Comparison of ENCODE assay signal across 8 cellular contexts in genomic region chr9:123267481-123268239, GRCh38. TPM values are rescaled to one million over a fixed set of nuclear protein-coding genes. Genes with fewer than 3 reads are reported as not detected.
A peak's percentile ranks its signal among the peaks of the same experiment; 100 is the strongest.
DNase-seq lines count a peak whose midpoint lies in the region; ATAC-seq and TF ChIP-seq lines count a peak whose summit lies in the region.

No MANE protein-coding gene starts in this region.

- intact Hi-C loops in naive thymus-derived CD4-positive, alpha-beta T cell (cut with micrococcal nuclease): loop anchor here (1.0 to 10.0 kb wide), 17 partner anchors 38 to 1585 kb away; partner anchors contain the start of genes PDCL (in 2 of the 2), RC3H2 (in 2 of the 2), DENND1A (in 1 of the 2) and PSMB7 (in 1 of the 2)

- H3K27ac ChIP-seq in HEK293 (ENCODE audit: extremely low read depth, low read depth, low read length): peak overlapping the region; percentile 64; the same call in 1 of the 2 replicates
- peak overlapping the region; percentile 65 for H3K27ac ChIP-seq in naive thymus-derived CD4-positive, alpha-beta T cell (ENCODE audit: low read depth, low read length)

- H3K27me3 Mint-ChIP-seq in naive thymus-derived CD4-positive, alpha-beta T cell: peaks cover 0 to 9% (median 0%) of the 10 kb centered on the region in 5 donors

- no peaks in the 10 kb centered on the region for H3K36me3 Mint-ChIP-seq in naive thymus-derived CD4-positive, alpha-beta T cell

- CTCF ChIA-PET in HEK293 (lab: Yijun Ruan, JAX): no interaction called here
- CTCF ChIA-PET in naive thymus-derived CD4-positive, alpha-beta T cell (lab: Charles Lee): no interaction called here

- ATAC-seq in naive thymus-derived CD4-positive, alpha-beta T cell: no peak

- 0 out of 2 replicates have a peak, but pooled peaks cover 2% of the 10 kb centered on the region for H3K4me1 ChIP-seq in HEK293 (ENCODE audit: control insufficient read depth, insufficient read depth, low read length)
- peaks cover 3 to 13% of the 10 kb centered on the region in 2 donors for H3K4me1 ChIP-seq in naive thymus-derived CD4-positive, alpha-beta T cell (ENCODE audit: control insufficient read depth in 2 of 2, insufficient read depth in 2 of 2, low read length in 2 of 2)

- H3K4me3 Mint-ChIP-seq in naive thymus-derived CD4-positive, alpha-beta T cell: peak overlapping the region; percentile 71 to 97 (median 83)

- DNase-seq in CD1c-positive myeloid dendritic cell (ENCODE audit: extremely low spot score): peak; percentile 11
- DNase-seq in T-helper 1 cell: peak in 3 of 5 donors; percentile 4 to 14 (median 5)
- peak; percentile 7 for DNase-seq in effector CD4-positive, alpha-beta T cell
- DNase-seq in naive thymus-derived CD4-positive, alpha-beta T cell: peak in 5 of 9 donors; percentile 4 to 31 (median 11)
- DNase-seq in NCI-H2029 treated with DMSO at 0.1 percent for 48 hours (lab: John Stamatoyannopoulos, UW): no peak
- no peak for DNase-seq in HPDE6-E6E7 (ENCODE audit: extremely low spot score)
- no peak for DNase-seq in NCI-H226

- peak overlapping the region; percentile 37 to 84 (median 71) for H3K27ac Mint-ChIP-seq in naive thymus-derived CD4-positive, alpha-beta T cell

- no peaks in the 10 kb centered on the region for H3K27me3 ChIP-seq in naive thymus-derived CD4-positive, alpha-beta T cell (ENCODE audit: control insufficient read depth in 2 of 2, insufficient read depth in 2 of 2, low read length in 2 of 2)

- no peaks in the 10 kb centered on the region for H3K9me3 ChIP-seq in HEK293 (ENCODE audit: control insufficient read depth, insufficient read depth, low read depth, low read length)
- no peaks in the 10 kb centered on the region for H3K9me3 ChIP-seq in naive thymus-derived CD4-positive, alpha-beta T cell (ENCODE audit: control insufficient read depth in 2 of 3, low read length in 3 of 3)

- H3K9me3 Mint-ChIP-seq in naive thymus-derived CD4-positive, alpha-beta T cell: no peaks in the 10 kb centered on the region

- POLR2A ChIA-PET in HEK293 (lab: Yijun Ruan, JAX): no interaction called here
- POLR2A ChIA-PET in naive thymus-derived CD4-positive, alpha-beta T cell (lab: Charles Lee): no interaction called here

- no peaks in the 10 kb centered on the region for H3K36me3 ChIP-seq in HEK293 (ENCODE audit: control insufficient read depth in 2 of 2, insufficient read depth in 1 of 2, low read length in 2 of 2)
- no peaks in the 10 kb centered on the region for H3K36me3 ChIP-seq in naive thymus-derived CD4-positive, alpha-beta T cell (ENCODE audit: control insufficient read depth in 2 of 3, insufficient read depth in 3 of 3, low read length in 3 of 3)

- H3K4me1 Mint-ChIP-seq in naive thymus-derived CD4-positive, alpha-beta T cell: peaks cover 27 to 52% (median 45%) of the 10 kb centered on the region in 7 donors

- no peak for TF ChIP-seq CTCF in HEK293 (tag by site-specific recombination; IDR thresholded peaks at IDR 0.05)

- peak overlapping the region; percentile 80 for H3K4me3 ChIP-seq in HEK293 (ENCODE audit: low read depth, low read length)
- H3K4me3 ChIP-seq in naive thymus-derived CD4-positive, alpha-beta T cell (ENCODE audit: low read length): peak overlapping the region; percentile 48

TF ChIP-seq in HEK293, 187 proteins besides CTCF, POLR2A, EP300 and RAD21 (continues in another document):
- TF ChIP-seq SP3 (tag by site-specific recombination; IDR thresholded peaks at IDR 0.05): no peak
- no peak for TF ChIP-seq ZNF449 (tag by site-specific recombination; IDR thresholded peaks at IDR 0.05)
- TF ChIP-seq ZNF629 (tag by site-specific recombination; IDR thresholded peaks at IDR 0.05): no peak
- no peak for TF ChIP-seq ZNF561 (tag by site-specific recombination; IDR thresholded peaks at IDR 0.05; ENCODE audit: borderline replicate concordance)
- no peak for TF ChIP-seq ZNF280C (tag by site-specific recombination; IDR thresholded peaks at IDR 0.05)
- no peak for TF ChIP-seq ZBTB11 (tag by site-specific recombination; conservative IDR thresholded peaks at IDR 0.05; ENCODE audit: low read depth)
- TF ChIP-seq ZNF391 (tag by site-specific recombination; IDR thresholded peaks at IDR 0.05; ENCODE audit: borderline replicate concordance, low read depth): peak; percentile 12; the same call in 1 of the 2 replicates
- TF ChIP-seq ZNF747 (tag by site-specific recombination; IDR thresholded peaks at IDR 0.05): no peak
- peak; percentile 30; the same call in 1 of the 2 replicates for TF ChIP-seq ZNF341 (tag by site-specific recombination; IDR thresholded peaks at IDR 0.05; ENCODE audit: low read depth)
- TF ChIP-seq HIC1 (tag by site-specific recombination; IDR thresholded peaks at IDR 0.05): no peak; the same call in 1 of the 2 replicates
- no peak for TF ChIP-seq ZNF433 (tag by site-specific recombination; IDR thresholded peaks at IDR 0.05; ENCODE audit: low read depth)
- TF ChIP-seq ZNF416 (tag by site-specific recombination; IDR thresholded peaks at IDR 0.05): no peak
- peak; percentile 53 for TF ChIP-seq ZBTB20 (tag by site-specific recombination; IDR thresholded peaks at IDR 0.05)
- no peak for TF ChIP-seq ZFP41 (tag by site-specific recombination; IDR thresholded peaks at IDR 0.05; ENCODE audit: borderline replicate concordance)
- no peak for TF ChIP-seq ZNF211 (tag by site-specific recombination; IDR thresholded peaks at IDR 0.05; ENCODE audit: low read depth)

RNA-seq across cellular contexts. Expression of gene STRBP, which starts 0.7 kb away (rescaled TPM):
- total RNA-seq in naive thymus-derived CD4-positive, alpha-beta T cell: 10 to 100 TPM; 14.5 to 28.8 (median 17.5) TPM
- polyA plus RNA-seq in naive thymus-derived CD4-positive, alpha-beta T cell: 10 to 100 TPM; 20.6 to 22.3 TPM

Comparison
In these comparisons a context has a peak if more than half of its experiments do, and no peak if none do; other contexts are left out.
1. DNase-seq: peak in CD1c-positive myeloid dendritic cell (single experiment), T-helper 1 cell (3 of 5), effector CD4-positive, alpha-beta T cell (single experiment) and naive thymus-derived CD4-positive, alpha-beta T cell (5 of 9); none in NCI-H2029 treated with DMSO at 0.1 percent for 48 hours (single experiment), HPDE6-E6E7 (single experiment) and NCI-H226 (single experiment).